Comparison of ENCODE assay signal across 8 cellular contexts in genomic region chr7:35691827-35692307, GRCh38. TPM values are rescaled to one million over a fixed set of nuclear protein-coding genes. Genes with fewer than 3 reads are reported as not detected.
DNase-seq lines count a peak whose midpoint lies in the region; ATAC-seq and TF ChIP-seq lines count a peak whose summit lies in the region.

No MANE protein-coding gene starts in this region.

- H3K9me3 ChIP-seq in BLaER1 treated with 17β-estradiol and CSF1 and Interleukin-3, amounts not matched to agents 10 nM and 100 nM (replicated peaks in 1 of 11): peaks cover 0 to 13% (median 0%) of the 10 kb centered on the region in 11 experiments; a peak in 4 of 22 replicates

- peaks cover 0 to 30% (median 17%) of the 10 kb centered on the region in 11 experiments; a peak in 16 of 22 replicates for H3K36me3 ChIP-seq in BLaER1 treated with 17β-estradiol and CSF1 and Interleukin-3, amounts not matched to agents 10 nM and 100 nM

- peak overlapping the region in 8 of 11 experiments; percentile 0 to 98 (median 46); a peak in 7 of 22 replicates for H3K9ac ChIP-seq in BLaER1 treated with 17β-estradiol and CSF1 and Interleukin-3, amounts not matched to agents 10 nM and 100 nM

- peak overlapping the region; percentile 94 for H3K4me3 Mint-ChIP-seq in activated T-cell treated with anti-CD3 and anti-CD28 coated beads, Interleukin-2, amount 50 U/mL, for 4 hours

- peak; percentile 18 to 19 for ATAC-seq in activated T-cell treated with anti-CD3 and anti-CD28 coated beads, Interleukin-2, amount 50 U/mL, for 4 hours
- ATAC-seq in GM18907 (IDR thresholded peaks at IDR 0.05; ENCODE audit: unreplicated experiment) (no peak), GM21447 (IDR thresholded peaks at IDR 0.05; ENCODE audit: unreplicated experiment) (no peak)

- peaks cover 10% of the 10 kb centered on the region for H3K36me3 Mint-ChIP-seq in activated T-cell treated with anti-CD3 and anti-CD28 coated beads, Interleukin-2, amount 50 U/mL, for 4 hours (ENCODE audit: insufficient read depth)

- H3K27me3 Mint-ChIP-seq in activated T-cell treated with anti-CD3 and anti-CD28 coated beads, Interleukin-2, amount 50 U/mL, for 4 hours (ENCODE audit: low read depth): no peaks in the 10 kb centered on the region

- peak; percentile 33 for DNase-seq in HEK293T (ENCODE audit: extremely low spot score)
- peak; percentile 10 for DNase-seq in activated T-cell treated with anti-CD3 and anti-CD28 coated beads, Interleukin-2, amount 50 U/mL, for 4 hours
- peak; percentile 74 for DNase-seq in cardiac septum (ENCODE audit: low spot score)
- peak; percentile 60 for DNase-seq in stimulated activated CD8-positive, alpha-beta memory T cell treated with anti-CD3 and anti-CD28 coated beads, Interleukin-4, amount 100 ng/mL, for 48 hours
- no peak for DNase-seq in OCI-M2 (lab: John Stamatoyannopoulos, UW; ENCODE audit: unreplicated experiment)

- H4K20me1 ChIP-seq in BLaER1 treated with 17β-estradiol and CSF1 and Interleukin-3, amounts not matched to agents 10 nM and 100 nM: peaks cover 0 to 63% (median 27%) of the 10 kb centered on the region in 11 experiments; a peak in 14 of 22 replicates

- peaks cover 50 to 73% (median 63%) of the 10 kb centered on the region in 10 experiments for H3K4me1 ChIP-seq in BLaER1 treated with 17β-estradiol and CSF1 and Interleukin-3, amounts not matched to agents 10 nM and 100 nM

- POLR2A ChIA-PET in HEK293T (lab: Yijun Ruan, JAX): no interaction called here

- H3K4me1 Mint-ChIP-seq in activated T-cell treated with anti-CD3 and anti-CD28 coated beads, Interleukin-2, amount 50 U/mL, for 4 hours (ENCODE audit: low read depth): peaks cover 74% of the 10 kb centered on the region

- H3K9me3 Mint-ChIP-seq in activated T-cell treated with anti-CD3 and anti-CD28 coated beads, Interleukin-2, amount 50 U/mL, for 4 hours: no peaks in the 10 kb centered on the region

- peak overlapping the region; percentile 76 to 98 (median 90) for H3K4me2 ChIP-seq in BLaER1 treated with 17β-estradiol and CSF1 and Interleukin-3, amounts not matched to agents 10 nM and 100 nM

- peak overlapping the region in 1 of 11 experiments; percentile 5; a peak in 1 of 22 replicates for H3K27ac ChIP-seq in BLaER1 treated with 17β-estradiol and CSF1 and Interleukin-3, amounts not matched to agents 10 nM and 100 nM

- no peaks in the 10 kb centered on the region for H3K27me3 ChIP-seq in BLaER1 treated with 17β-estradiol and CSF1 and Interleukin-3, amounts not matched to agents 10 nM and 100 nM

- H3K4me3 ChIP-seq in BLaER1 treated with 17β-estradiol and CSF1 and Interleukin-3, amounts not matched to agents 10 nM and 100 nM: peak overlapping the region; percentile 43 to 96 (median 94); a peak in 15 of 20 replicates

- CTCF ChIA-PET in HEK293T (lab: Yijun Ruan, JAX): interaction anchor here (0.6 to 0.9 kb wide), 2 partner anchors 215 to 1659 kb away, joined by 3 to 4 read pairs; no protein-coding TSS in a partner anchor

- intact Hi-C loops in cardiac septum (cut with DNase I): loop anchor here (10.0 kb wide), 1 partner anchor 613 kb away; no protein-coding TSS in a partner anchor

TF ChIP-seq in HEK293T, 16 proteins besides CTCF, POLR2A, EP300 and RAD21:
- TF ChIP-seq ZNF384 (IDR thresholded peaks at IDR 0.05) (no peak), ARNT (IDR thresholded peaks at IDR 0.05) (no peak), FOXM1 (IDR thresholded peaks at IDR 0.05; ENCODE audit: borderline replicate concordance) (no peak), NFRKB (IDR thresholded peaks at IDR 0.05) (no peak), CTBP1 (IDR thresholded peaks at IDR 0.05; ENCODE audit: borderline replicate concordance) (no peak), SUZ12 (IDR thresholded peaks at IDR 0.05) (no peak), FOXK2 (IDR thresholded peaks at IDR 0.05) (no peak), PKNOX1 (IDR thresholded peaks at IDR 0.05) (no peak), HDGF (IDR thresholded peaks at IDR 0.05; ENCODE audit: borderline replicate concordance) (no peak), FOXA1 (IDR thresholded peaks at IDR 0.05) (no peak), ELF4 (IDR thresholded peaks at IDR 0.05) (no peak), SP1 (IDR thresholded peaks at IDR 0.05) (no peak), LEF1 (IDR thresholded peaks at IDR 0.05; ENCODE audit: borderline replicate concordance) (no peak), L3MBTL2 (conservative IDR thresholded peaks at IDR 0.05) (no peak)

RNA-seq across cellular contexts. Expression of gene HERPUD2, which starts 3.1 kb away (rescaled TPM):
- 10 to 100 TPM; 14.9 to 18.5 (median 15.8) TPM for total RNA-seq in activated T-cell treated with anti-CD3 and anti-CD28 coated beads, Interleukin-2, amount 50 U/mL, for 4 hours
- 17.5 TPM for total RNA-seq in cardiac septum

Comparison
In these comparisons a context has a peak if more than half of its experiments do, and no peak if none do; other contexts are left out.
1. ATAC-seq: peak in activated T-cell treated with anti-CD3 and anti-CD28 coated beads, Interleukin-2, amount 50 U/mL, for 4 hours (2 of 2); none in GM18907 (single experiment) and GM21447 (single experiment).